ENCODE assay signal across 9 cellular contexts in the genomic region with DNA sequence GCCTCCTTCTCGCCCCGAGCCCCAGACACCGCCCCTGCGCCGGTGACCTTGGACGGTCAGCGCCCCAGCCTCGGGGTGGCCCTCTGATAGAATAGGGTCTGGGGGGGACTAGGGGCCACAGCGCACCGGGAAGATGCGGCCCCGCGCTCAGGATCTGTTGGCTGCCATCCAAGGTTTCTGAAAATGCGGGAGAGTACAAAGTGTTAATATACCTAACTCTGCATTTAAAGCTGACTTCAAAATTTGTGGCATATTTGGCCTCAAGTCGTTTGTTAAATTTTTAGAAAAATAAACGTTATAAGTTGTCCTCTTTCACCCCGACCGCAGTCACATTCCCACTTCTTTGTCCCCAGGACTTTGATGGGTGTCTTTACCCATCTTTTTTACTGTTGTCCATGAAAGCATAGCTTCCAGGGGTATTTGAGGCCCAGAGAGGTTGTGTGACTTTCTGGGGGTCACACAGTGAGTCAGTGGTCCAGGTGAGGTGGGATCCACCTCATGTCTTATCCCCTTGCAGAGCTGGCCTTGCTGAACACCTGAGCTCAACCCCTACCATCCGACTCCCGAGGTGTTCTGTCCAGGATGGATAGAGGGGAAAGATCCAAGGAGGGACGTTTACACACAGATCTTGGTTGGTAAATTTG. TPM values are rescaled to one million over a fixed set of nuclear protein-coding genes. Genes with fewer than 3 reads are reported as not detected.
DNase-seq lines count a peak whose midpoint lies in the region; ATAC-seq, FAIRE-seq and TF ChIP-seq lines count a peak whose summit lies in the region.
"Had no signal": no experiment of that assay in that cellular context is flagged by ENCODE, and none has a peak within 500 bp of the region (broad histone marks: within the 10 kb centered on the region; RNA-seq: fewer than 3 reads in every experiment).

No MANE protein-coding gene starts in this region.

- peaks cover 20% of the 10 kb centered on the region for H3K4me1 Mint-ChIP-seq in HFFc6 (ENCODE audit: low read depth)

- H3K27me3 ChIP-seq in brain microvascular endothelial cell (replicated peaks) (no peaks in the 10 kb centered on the region), mucosa of stomach (ENCODE audit: control insufficient read depth, insufficient read depth, low read length) (peaks cover 4% of the 10 kb centered on the region)

- no peak for TF ChIP-seq EP300 in A549 (IDR thresholded peaks at IDR 0.05)

- peak overlapping the region; percentile 97 for H3K4me2 ChIP-seq in A549

- DNase-seq in A549 (ENCODE audit: low read depth in 1 of 2, low spot score in 1 of 2) (no peak), HFFc6 (no peak), brain microvascular endothelial cell (no peak), AG08396 (ENCODE audit: low spot score) (no peak), NCI-H446 (lab: John Stamatoyannopoulos, UW) (no peak), A172 (ENCODE audit: low spot score) (no peak), NCI-H2227 treated with DMSO at 0.1 percent for 48 hours (lab: John Stamatoyannopoulos, UW) (no peak)

- peak overlapping the region; percentile 76 for H3K4me3 Mint-ChIP-seq in HFFc6

- no peaks in the 10 kb centered on the region for H3K36me3 ChIP-seq in brain microvascular endothelial cell (replicated peaks)
- no peaks in the 10 kb centered on the region for H3K36me3 ChIP-seq in mucosa of stomach (ENCODE audit: control insufficient read depth, insufficient read depth, low read length)

- no peak for FAIRE-seq in A549 (lab: Jason Lieb, UNC)
- FAIRE-seq: TTC549 had no signal

- 32% methylated on average over 13 of the region's 21 CpGs for WGBS in A549 (ENCODE audit: missing lambda C conversion rate)

- TF ChIP-seq CTCF in A549 (IDR thresholded peaks at IDR 0.05) (no peak), HFFc6 (IDR thresholded peaks at IDR 0.05) (no peak), brain microvascular endothelial cell (IDR thresholded peaks at IDR 0.05; ENCODE audit: low read depth, low read length, missing control alignments) (no peak)

- CTCF ChIA-PET in A549 (lab: Yijun Ruan, JAX): interaction anchor here (1.7 kb wide), 1 partner anchor 9 kb away, joined by 3 read pairs; no protein-coding TSS in a partner anchor

- TF ChIP-seq RAD21 in A549 (conservative IDR thresholded peaks at IDR 0.05 in 1 of 2, IDR thresholded peaks at IDR 0.05 in 1 of 2): no peak

- H3K27ac Mint-ChIP-seq in HFFc6: no peak overlapping the region

- in situ Hi-C loops in brain microvascular endothelial cell (cut with HindIII; ENCODE audit: low pct_ligation_motif_present, low sequenced_read_pairs): no loop called here

- H3K27ac ChIP-seq in A549 (peak overlapping the region; percentile 93 to 94), brain microvascular endothelial cell (no peak overlapping the region)

- no peaks in the 10 kb centered on the region for H3K9me3 Mint-ChIP-seq in HFFc6

- H3K27me3 Mint-ChIP-seq in HFFc6 (ENCODE audit: insufficient read depth): peaks cover 3% of the 10 kb centered on the region

- POLR2A ChIA-PET in A549 (lab: Yijun Ruan, JAX): no interaction called here

- H3K9me3 ChIP-seq in A549 (no peaks in the 10 kb centered on the region), mucosa of stomach (ENCODE audit: control insufficient read depth, low read length) (no peaks in the 10 kb centered on the region)

- no peak for TF ChIP-seq POLR2A in A549 (IDR thresholded peaks at IDR 0.05; ENCODE audit: low read length)

- H3K4me3 ChIP-seq in A549: peak overlapping the region; percentile 71
- peak overlapping the region; percentile 59 for H3K4me3 ChIP-seq in brain microvascular endothelial cell (ENCODE audit: low read depth, low read length)
- H3K4me3 ChIP-seq in mucosa of stomach (ENCODE audit: low read length): no peak overlapping the region

- ATAC-seq in A549: no peak

- no peaks in the 10 kb centered on the region for H3K36me3 Mint-ChIP-seq in HFFc6 (ENCODE audit: low read depth)

- peak overlapping the region; percentile 47 for H3K9ac ChIP-seq in mucosa of stomach (ENCODE audit: low read length)

- H3K4me1 ChIP-seq in A549 (peaks cover 32% of the 10 kb centered on the region), mucosa of stomach (ENCODE audit: control insufficient read depth, insufficient read depth, low read length) (peaks cover 9% of the 10 kb centered on the region)

TF ChIP-seq in A549, 52 proteins besides CTCF, POLR2A, EP300 and RAD21:
- TF ChIP-seq HOXB13 (CRISPR knock-in tag; IDR thresholded peaks at IDR 0.05; ENCODE audit: low read depth) (no peak), ZFP36 (IDR thresholded peaks at IDR 0.05; ENCODE audit: borderline replicate concordance, partially characterized antibody) (no peak), PHF8 (IDR thresholded peaks at IDR 0.05; ENCODE audit: borderline replicate concordance, low read depth) (no peak), GATA3 (IDR thresholded peaks at IDR 0.05; ENCODE audit: borderline replicate concordance) (no peak), MYC (IDR thresholded peaks at IDR 0.05; ENCODE audit: borderline replicate concordance, low read length) (no peak), HOXA7 (CRISPR knock-in tag; IDR thresholded peaks at IDR 0.05) (no peak), CHD4 (IDR thresholded peaks at IDR 0.05; ENCODE audit: borderline replicate concordance) (no peak), KDM5A (IDR thresholded peaks at IDR 0.05) (no peak), RARB (CRISPR knock-in tag; IDR thresholded peaks at IDR 0.05) (no peak), KDM1A (IDR thresholded peaks at IDR 0.05; ENCODE audit: low read depth) (no peak)
- TF ChIP-seq, protein P1, sequence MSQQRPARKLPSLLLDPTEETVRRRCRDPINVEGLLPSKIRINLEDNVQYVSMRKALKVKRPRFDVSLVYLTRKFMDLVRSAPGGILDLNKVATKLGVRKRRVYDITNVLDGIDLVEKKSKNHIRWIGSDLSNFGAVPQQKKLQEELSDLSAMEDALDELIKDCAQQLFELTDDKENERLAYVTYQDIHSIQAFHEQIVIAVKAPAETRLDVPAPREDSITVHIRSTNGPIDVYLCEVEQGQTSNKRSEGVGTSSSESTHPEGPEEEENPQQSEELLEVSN (IDR thresholded peaks at IDR 0.05; ENCODE audit: borderline replicate concordance, low read depth): no peak

RNA-seq across cellular contexts. Expression of a gene that starts 0.8 kb away (rescaled TPM):
- polyA plus RNA-seq in A549 (2011; rRNA removed): 5.3 and 6.5 TPM in 2 replicates
- polyA plus RNA-seq in A549 (2012; cell fraction: cytosol; rRNA removed): 9.3 and 15.0 TPM in 2 replicates
- polyA plus RNA-seq in A549 (2012; cell fraction: nucleus; rRNA removed): 12.2 and 16.4 TPM in 2 replicates
- polyA plus RNA-seq in A549 (2017; fragmentation: RNase III; extraction: RNeasy Plus Mini Kit Qiagen cat#74134 plus additional on column Dnase treatment): 4.2 to 6.3 TPM (median 5.9 TPM) in 3 replicates
- 4.5 and 4.7 TPM in 2 replicates for polyA minus RNA-seq in A549 (2011; rRNA and poly(A)+ RNA removed)
- under 1 TPM; 0.20 to 0.83 (median 0.60) TPM for total RNA-seq in HFFc6 (2021; fragmentation: NEBNext Ultra II Directional; extraction: Animal tissue kit (Norgen Biotek cat#: 25700))
- total RNA-seq in A172 (2014; rRNA removed; shearing (Covaris generic)): 12.3 and 12.7 TPM in 2 replicates

RNA-seq across cellular contexts. Expression of a gene that starts 22.9 kb away (rescaled TPM):
- 204 and 209 TPM in 2 replicates for polyA plus RNA-seq in A549 (2011; rRNA removed)
- polyA plus RNA-seq in A549 (2012; cell fraction: cytosol; rRNA removed): 100 and 117 TPM in 2 replicates
- polyA plus RNA-seq in A549 (2012; cell fraction: nucleus; rRNA removed): 89.5 and 107 TPM in 2 replicates
- polyA plus RNA-seq in A549 (2017; fragmentation: RNase III; extraction: RNeasy Plus Mini Kit Qiagen cat#74134 plus additional on column Dnase treatment): 144 to 164 TPM (median 149 TPM) in 3 replicates
- polyA minus RNA-seq in A549 (2011; rRNA and poly(A)+ RNA removed): 101 and 106 TPM in 2 replicates
- total RNA-seq in HFFc6 (2021; fragmentation: NEBNext Ultra II Directional; extraction: Animal tissue kit (Norgen Biotek cat#: 25700)): 10 to 100 TPM; 82.3 to 93.7 (median 86.7) TPM
- 292 and 308 TPM in 2 replicates for total RNA-seq in A172 (2014; rRNA removed; shearing (Covaris generic))
